Comparison of ENCODE assay signal across 8 cellular contexts in genomic region chr1:152034654-152035405, GRCh38. TPM values are rescaled to one million over a fixed set of nuclear protein-coding genes. Genes with fewer than 3 reads are reported as not detected.
A peak's percentile ranks its signal among the peaks of the same experiment; 100 is the strongest.
DNase-seq lines count a peak whose midpoint lies in the region; FAIRE-seq and TF ChIP-seq lines count a peak whose summit lies in the region.

No MANE protein-coding gene starts in this region.

- H3K27me3 ChIP-seq in BE2C (no peaks in the 10 kb centered on the region), small intestine (ENCODE audit: control insufficient read depth in 2 of 2, insufficient read depth in 2 of 2, low read length in 2 of 2) (no peaks in the 10 kb centered on the region)

- DNase-seq in BE2C (peak; percentile 59), GM19238 (ENCODE audit: insufficient read length, low spot score) (peak; percentile 66), SKM-1 treated with dmso at 0.1 percent for 144 hours (lab: John Stamatoyannopoulos, UW; ENCODE audit: unreplicated experiment) (peak; percentile 77), hepatic stellate cell (ENCODE audit: low spot score) (peak; percentile 66), small intestine (peak; percentile 81), NCI-H2081 treated with DMSO at 0.1 percent for 48 hours (lab: John Stamatoyannopoulos, UW) (no peak)
- DNase-seq in Jurkat, Clone E6-1 (ENCODE audit: low read depth, low spot score), result peak; percentile 84
- DNase-seq in activated naive CD8-positive, alpha-beta T cell treated with anti-CD3 and anti-CD28 coated beads, Interleukin-2, amount 50 U/mL, for 16 hours (ENCODE audit: low read depth, low spot score), result peak; percentile 16

- H3K4me1 ChIP-seq in BE2C, result peaks cover 2% of the 10 kb centered on the region; the same call in 1 of the 2 replicates
- peaks cover 0 to 8% of the 10 kb centered on the region in 2 donors for H3K4me1 ChIP-seq in small intestine (ENCODE audit: control insufficient read depth in 2 of 2, insufficient read depth in 1 of 2, low read depth in 1 of 2, low read length in 1 of 2)

- 3 to 5% (median 4%) methylated on average over 8 of the region's 8 CpGs for WGBS in small intestine, 3 donors

- H3K9me3 ChIP-seq in BE2C (no peaks in the 10 kb centered on the region), small intestine (ENCODE audit: control insufficient read depth, low read depth) (no peaks in the 10 kb centered on the region)

- peak overlapping the region; percentile 76 to 98 for H3K27ac ChIP-seq in small intestine (ENCODE audit: low read depth in 1 of 2, low read length in 1 of 2)

- no peak for FAIRE-seq in small intestine (lab: Jason Lieb, UNC)

- H3K36me3 ChIP-seq in BE2C (peaks cover 12% of the 10 kb centered on the region), small intestine (ENCODE audit: control insufficient read depth in 2 of 2, insufficient read depth in 2 of 2, low read length in 2 of 2) (peaks cover 10 to 11% of the 10 kb centered on the region in 2 donors)

- peak; percentile 88 for TF ChIP-seq CTCF in BE2C (IDR thresholded peaks at IDR 0.05; ENCODE audit: low read depth, low read length)

- peak overlapping the region; percentile 83 for H3K4me3 ChIP-seq in BE2C (ENCODE audit: low read depth, low read length)
- peak overlapping the region; percentile 18 for H3K4me3 ChIP-seq in Jurkat, Clone E6-1 (ENCODE audit: low read length)
- peak overlapping the region in 1 of 2 donors; percentile 65 for H3K4me3 ChIP-seq in small intestine (ENCODE audit: low read depth in 1 of 2, low read length in 2 of 2)

RNA-seq across cellular contexts. Expression of gene S100A11, which starts 2.0 kb away (rescaled TPM):
- polyA plus RNA-seq in BE2C (2012; ENCODE audit: insufficient read depth, insufficient read length, low read depth), result 165 TPM
- not detected for polyA plus RNA-seq in Jurkat, Clone E6-1 (2012; ENCODE audit: insufficient read depth, insufficient read length)
- polyA plus RNA-seq in small intestine, result 100 to 1,000 TPM; 237 to 551 (median 426) TPM

RNA-seq across cellular contexts. Expression of gene S100A10, which starts 41.2 kb away (rescaled TPM):
- not detected for polyA plus RNA-seq in BE2C (2012; ENCODE audit: insufficient read depth, insufficient read length, low read depth)
- polyA plus RNA-seq in Jurkat, Clone E6-1 (2012; ENCODE audit: insufficient read depth, insufficient read length), result 141 TPM
- 1,000 to 10,000 TPM in 2 of 3 donors, 100 to 1,000 TPM in 1; 547 to 1,355 (median 1,268) TPM for polyA plus RNA-seq in small intestine

RNA-seq across cellular contexts. Expression of gene TCHHL1, which starts 54.0 kb away (rescaled TPM):
- not detected for polyA plus RNA-seq in BE2C (2012; ENCODE audit: insufficient read depth, insufficient read length, low read depth)
- polyA plus RNA-seq in Jurkat, Clone E6-1 (2012; ENCODE audit: insufficient read depth, insufficient read length), result not detected
- not detected for polyA plus RNA-seq in small intestine
